In the genomic region with DNA sequence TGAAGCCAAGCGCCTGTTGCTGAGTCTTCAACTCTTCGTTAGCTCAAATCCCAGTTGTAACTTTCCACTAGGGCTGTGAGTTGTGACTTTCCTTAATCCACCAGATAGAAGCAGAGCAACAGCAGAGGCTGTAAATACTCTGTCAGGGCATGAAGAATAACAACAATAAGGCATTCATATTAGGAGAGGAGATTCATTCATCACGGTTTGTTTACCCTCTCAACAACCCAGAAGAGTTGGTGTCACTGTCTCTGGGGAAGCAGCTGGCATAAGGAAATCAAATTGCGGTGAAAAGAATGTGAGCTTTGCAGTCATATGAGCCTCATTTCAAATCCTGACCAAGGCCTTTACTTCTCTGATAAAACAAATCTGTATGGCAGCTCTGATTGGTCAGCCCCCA, we compare ENCODE assay signal across 12 cellular contexts.
A peak's percentile ranks its signal among the peaks of the same experiment; 100 is the strongest.
DNase-seq lines count a peak whose midpoint lies in the region; ATAC-seq and TF ChIP-seq lines count a peak whose summit lies in the region.
"Had no signal": no experiment of that assay in that cellular context is flagged by ENCODE, and none has a peak within 500 bp of the region (broad histone marks: within the 10 kb centered on the region; RNA-seq: fewer than 3 reads in every experiment).

No MANE protein-coding gene starts in this region.

- no peak for TF ChIP-seq POLR2A in tibial nerve (IDR thresholded peaks at IDR 0.05)

- H3K4me1 Mint-ChIP-seq in nephron (peaks cover 53% of the 10 kb centered on the region), immature natural killer cell (no peaks in the 10 kb centered on the region)
- H3K4me1 Mint-ChIP-seq: activated B cell treated with CpG ODN at 0.5 μM for 24 hours had no signal

- no peak for TF ChIP-seq EP300 in tibial nerve (IDR thresholded peaks at IDR 0.05)

- H3K36me3 ChIP-seq in tibial nerve: no peaks in the 10 kb centered on the region
- H3K36me3 ChIP-seq: heart left ventricle had no signal

- DNase-seq in COR-L47 (lab: John Stamatoyannopoulos, UW) (peak; percentile 13), NCI-H187 treated with DMSO at 0.1 percent for 48 hours (lab: John Stamatoyannopoulos, UW) (peak; percentile 53), amniotic epithelial cell (ENCODE audit: low read depth) (peak; percentile 28), tibial nerve (ENCODE audit: low spot score in 2 of 2) (no peak), immature natural killer cell (no peak), SIG-M5 treated with dmso at 0.1 percent for 504 hours (lab: John Stamatoyannopoulos, UW; ENCODE audit: unreplicated experiment) (no peak)
- no peak for DNase-seq in activated naive CD4-positive, alpha-beta T cell treated with anti-CD3 and anti-CD28 coated beads, Interleukin-2, amount 50 U/mL, for 72 hours (ENCODE audit: low spot score in 2 of 2)
- DNase-seq: activated B cell treated with CpG ODN at 0.5 μM for 24 hours; CD4-positive, CD25-positive, alpha-beta regulatory T cell; heart left ventricle had no signal

- H3K36me3 Mint-ChIP-seq in nephron (ENCODE audit: low read depth) (no peaks in the 10 kb centered on the region), immature natural killer cell (peaks cover 0 to 3% (median 0%) of the 10 kb centered on the region in 3 donors)
- H3K36me3 Mint-ChIP-seq in activated naive CD4-positive, alpha-beta T cell treated with anti-CD3 and anti-CD28 coated beads, Interleukin-2, amount 50 U/mL, for 72 hours: no peaks in the 10 kb centered on the region
- H3K36me3 Mint-ChIP-seq: CD4-positive, CD25-positive, alpha-beta regulatory T cell had no signal

- no peaks in the 10 kb centered on the region for H3K27me3 ChIP-seq in tibial nerve
- H3K27me3 ChIP-seq: heart left ventricle had no signal

- WGBS in tibial nerve, 2 donors: 60 to 65% methylated on average over 4 of the region's 4 CpGs

- H3K4me3 Mint-ChIP-seq in nephron (no peak overlapping the region), immature natural killer cell (no peak overlapping the region)
- H3K4me3 Mint-ChIP-seq: activated B cell treated with CpG ODN at 0.5 μM for 24 hours; activated T-helper 17 cell treated with anti-CD3 and anti-CD28 coated beads, Interleukin-2, amount 50 U/mL, for 72 hours; CD4-positive, CD25-positive, alpha-beta regulatory T cell had no signal

- no peaks in the 10 kb centered on the region for H3K9me3 ChIP-seq in tibial nerve
- H3K9me3 ChIP-seq: heart left ventricle had no signal

- H3K27ac ChIP-seq in tibial nerve: no peak overlapping the region
- H3K27ac ChIP-seq: heart left ventricle had no signal

- peaks cover 25% of the 10 kb centered on the region for H3K27me3 Mint-ChIP-seq in nephron (ENCODE audit: low read depth)
- H3K27me3 Mint-ChIP-seq in immature natural killer cell (ENCODE audit: low read depth in 3 of 3): peaks cover 0 to 4% (median 2%) of the 10 kb centered on the region in 3 donors
- H3K27me3 Mint-ChIP-seq: CD4-positive, CD25-positive, alpha-beta regulatory T cell had no signal

- H3K4me3 ChIP-seq in tibial nerve: no peak overlapping the region
- H3K4me3 ChIP-seq: heart left ventricle had no signal

- peak overlapping the region; percentile 51 to 82 (median 75) for H3K27ac Mint-ChIP-seq in nephron
- H3K27ac Mint-ChIP-seq in immature natural killer cell: no peak overlapping the region
- no peak overlapping the region for H3K27ac Mint-ChIP-seq in activated naive CD4-positive, alpha-beta T cell treated with anti-CD3 and anti-CD28 coated beads, Interleukin-2, amount 50 U/mL, for 72 hours
- H3K27ac Mint-ChIP-seq: activated B cell treated with CpG ODN at 0.5 μM for 24 hours; CD4-positive, CD25-positive, alpha-beta regulatory T cell had no signal

- peaks cover 0 to 4% (median 0%) of the 10 kb centered on the region in 4 donors for H3K4me1 ChIP-seq in tibial nerve

- ATAC-seq in activated naive CD4-positive, alpha-beta T cell treated with anti-CD3 and anti-CD28 coated beads, Interleukin-2, amount 50 U/mL, for 72 hours: no peak
- ATAC-seq: activated T-helper 17 cell treated with anti-CD3 and anti-CD28 coated beads, Interleukin-2, amount 50 U/mL, for 72 hours; heart left ventricle had no signal

- H3K9me3 Mint-ChIP-seq in nephron: peaks cover 3% of the 10 kb centered on the region
- H3K9me3 Mint-ChIP-seq in immature natural killer cell: no peaks in the 10 kb centered on the region
- peaks cover 0 to 5% of the 10 kb centered on the region in 2 donors for H3K9me3 Mint-ChIP-seq in activated naive CD4-positive, alpha-beta T cell treated with anti-CD3 and anti-CD28 coated beads, Interleukin-2, amount 50 U/mL, for 72 hours
- H3K9me3 Mint-ChIP-seq: activated B cell treated with CpG ODN at 0.5 μM for 24 hours; activated T-helper 17 cell treated with anti-CD3 and anti-CD28 coated beads, Interleukin-2, amount 50 U/mL, for 72 hours had no signal

- TF ChIP-seq CTCF in nephron (IDR thresholded peaks at IDR 0.05; ENCODE audit: unreplicated experiment in 3 of 3): no peak
- TF ChIP-seq CTCF in tibial nerve (IDR thresholded peaks at IDR 0.05): no peak

Comparison
In these comparisons a context has a peak if more than half of its experiments do, and no peak if none do; other contexts are left out.
1. DNase-seq: peak in COR-L47 (single experiment), NCI-H187 treated with DMSO at 0.1 percent for 48 hours (single experiment) and amniotic epithelial cell (single experiment); none in tibial nerve (0 of 2), immature natural killer cell (0 of 3), SIG-M5 treated with dmso at 0.1 percent for 504 hours (single experiment) and activated naive CD4-positive, alpha-beta T cell treated with anti-CD3 and anti-CD28 coated beads, Interleukin-2, amount 50 U/mL, for 72 hours (0 of 2).
2. H3K27ac Mint-ChIP-seq: peak in nephron (3 of 3); none in immature natural killer cell (0 of 6) and activated naive CD4-positive, alpha-beta T cell treated with anti-CD3 and anti-CD28 coated beads, Interleukin-2, amount 50 U/mL, for 72 hours (0 of 2).